ENCODE assay signal across 18 cellular contexts in genomic region chr2:146984014-146984413, GRCh38.
"Had no signal": no experiment of that assay in that cellular context is flagged by ENCODE, and none has a peak within 500 bp of the region (broad histone marks: within the 10 kb centered on the region; RNA-seq: fewer than 3 reads in every experiment).

No MANE protein-coding gene starts in this region.

- H3K36me3 ChIP-seq: brain microvascular endothelial cell, colonic mucosa, left ventricle myocardium inferior had no signal

- H3K9me3 ChIP-seq: colonic mucosa, left ventricle myocardium inferior, testis had no signal

- H3K79me2 ChIP-seq: parathyroid adenoma had no signal

- ATAC-seq: activated CD4-positive, CD25-positive, alpha-beta regulatory T cell treated with anti-CD3 and anti-CD28 coated beads, Interleukin-2, amount 50 U/mL, for 24 hours; activated naive CD8-positive, alpha-beta T cell treated with anti-CD3 and anti-CD28 coated beads, Interleukin-2, amount 50 U/mL, for 24 hours; activated T-cell treated with anti-CD3 and anti-CD28 coated beads, Interleukin-2, amount 50 U/mL, for 4 hours; sciatic nerve; stimulated activated memory B cell treated with anti-CD40 and anti-IgM and Interleukin-4, amounts not matched to agents 10 μg/mL and 1 μg/mL and 100 μg/mL, for 72 hours had no signal

- H3K9ac ChIP-seq: parathyroid adenoma had no signal

- H3K4me3 ChIP-seq: colonic mucosa, left ventricle myocardium inferior, smooth muscle cell, testis had no signal

- H2AFZ ChIP-seq: parathyroid adenoma had no signal

- H3K27me3 ChIP-seq: brain microvascular endothelial cell, colonic mucosa, testis had no signal

- H3K4me1 ChIP-seq: colonic mucosa, left ventricle myocardium inferior, parathyroid adenoma, testis had no signal

- DNase-seq: activated CD4-positive, alpha-beta T cell treated with anti-CD3 and anti-CD28 coated beads, Interleukin-2, amount 50 U/mL, for 1 hour; activated CD8-positive, alpha-beta memory T cell treated with anti-CD3 and anti-CD28 coated beads, Interleukin-2, amount 50 U/mL, for 4 hours; activated naive CD4-positive, alpha-beta T cell treated with anti-CD3 and anti-CD28 coated beads, Interleukin-2, amount 10 ng/mL, durations not matched to agents 7 days and 5 days; activated naive CD8-positive, alpha-beta T cell treated with anti-CD3 and anti-CD28 coated beads, Interleukin-2, amount 50 U/mL, for 24 hours; activated T-cell treated with anti-CD3 and anti-CD28 coated beads, Interleukin-2, amount 50 U/mL, for 4 hours; aorta; brain microvascular endothelial cell; colonic mucosa; endodermal cell; kidney glomerular epithelial cell; left ventricle myocardium inferior; stimulated activated CD4-positive, alpha-beta T cell treated with anti-CD3 and anti-CD28 coated beads, Interleukin-4, amount 100 ng/mL, for 4 hours; testis had no signal

- H3K27ac ChIP-seq: brain microvascular endothelial cell, colonic mucosa, left ventricle myocardium inferior, parathyroid adenoma, testis had no signal
